ENCODE assay signal across 27 cellular contexts in the genomic region with DNA sequence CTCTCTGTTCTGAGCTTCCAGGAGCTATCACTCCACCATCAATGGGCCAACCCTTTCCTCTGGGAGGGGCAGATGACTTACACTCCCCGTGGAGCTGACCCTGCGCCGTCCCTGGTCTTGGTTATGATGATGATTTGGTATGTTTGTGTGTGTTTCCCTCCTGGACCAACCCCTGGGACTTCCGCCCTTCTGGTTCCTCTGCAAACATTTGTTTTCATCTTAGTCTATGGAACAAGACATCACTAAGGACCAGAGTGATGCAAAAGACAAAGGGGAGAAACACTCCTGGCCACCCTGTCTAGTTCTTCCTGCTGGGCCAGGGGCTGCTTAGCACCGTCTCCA.
"Had no signal": no experiment of that assay in that cellular context is flagged by ENCODE, and none has a peak within 500 bp of the region (broad histone marks: within the 10 kb centered on the region; RNA-seq: fewer than 3 reads in every experiment).

No MANE protein-coding gene starts in this region.

- H3K4me1 Mint-ChIP-seq: activated T-helper 17 cell treated with anti-CD3 and anti-CD28 coated beads, Interleukin-2, amount 50 U/mL, for 72 hours had no signal

- H3K27me3 ChIP-seq: breast epithelium, colonic mucosa, dorsolateral prefrontal cortex had no signal

- H3K36me3 ChIP-seq: breast epithelium, cardiac muscle cell, colonic mucosa had no signal

- H3K9me3 Mint-ChIP-seq: activated CD8-positive, alpha-beta T cell treated with anti-CD3 and anti-CD28 coated beads for 36 hours; activated T-cell treated with anti-CD3 and anti-CD28 coated beads, Interleukin-2, amount 50 U/mL, for 4 hours; activated T-helper 17 cell treated with anti-CD3 and anti-CD28 coated beads, Interleukin-2, amount 50 U/mL, for 72 hours had no signal

- H3K9me3 ChIP-seq: breast epithelium, colonic mucosa had no signal

- H3K27ac Mint-ChIP-seq: activated CD4-positive, alpha-beta T cell treated with anti-CD3 and anti-CD28 coated beads for 36 hours; activated CD8-positive, alpha-beta T cell treated with anti-CD3 and anti-CD28 coated beads for 36 hours; activated naive CD8-positive, alpha-beta T cell; activated T-helper 17 cell treated with anti-CD3 and anti-CD28 coated beads, Interleukin-2, amount 50 U/mL, for 72 hours; endodermal cell had no signal

- H3K27ac ChIP-seq: breast epithelium, cardiac muscle cell, colonic mucosa, dorsolateral prefrontal cortex had no signal

- H3K36me3 Mint-ChIP-seq: activated naive CD8-positive, alpha-beta T cell had no signal

- H3K4me3 ChIP-seq: breast epithelium, cardiac muscle cell, colonic mucosa, dorsolateral prefrontal cortex had no signal

- H3K4me1 ChIP-seq: colonic mucosa had no signal

- H3K4me3 Mint-ChIP-seq: activated CD4-positive, alpha-beta T cell treated with anti-CD3 and anti-CD28 coated beads for 36 hours; activated CD8-positive, alpha-beta T cell treated with anti-CD3 and anti-CD28 coated beads for 36 hours; activated naive CD8-positive, alpha-beta T cell; activated T-cell treated with anti-CD3 and anti-CD28 coated beads, Interleukin-2, amount 50 U/mL, for 4 hours; endodermal cell had no signal

- DNase-seq: activated CD4-positive, alpha-beta T cell treated with anti-CD3 and anti-CD28 coated beads for 36 hours; activated CD4-positive, alpha-beta T cell treated with anti-CD3 and anti-CD28 coated beads, Interleukin-2, amount 50 U/mL, for 1 hour; activated CD4-positive, alpha-beta T cell treated with anti-CD3 and anti-CD28 coated beads, Interleukin-2, amount 50 U/mL, for 48 hours; activated CD4-positive, CD25-positive, alpha-beta regulatory T cell; activated CD4-positive, CD25-positive, alpha-beta regulatory T cell treated with anti-CD3 and anti-CD28 coated beads, Interleukin-2, amount 50 U/mL, for 72 hours; activated CD8-positive, alpha-beta memory T cell treated with anti-CD3 and anti-CD28 coated beads for 24 hours; activated CD8-positive, alpha-beta T cell treated with anti-CD3 and anti-CD28 coated beads for 36 hours; activated effector memory CD4-positive, alpha-beta T cell treated with Interleukin-2 at 50 U/mL for 16 hours; activated gamma-delta T cell treated with Interleukin-2 at 50 U/mL for 16 hours; activated naive CD4-positive, alpha-beta T cell treated with anti-CD3 and anti-CD28 coated beads, Interleukin-2, amount 50 U/mL, for 16 hours; activated naive CD4-positive, alpha-beta T cell treated with Interleukin-2 at 50 U/mL for 16 hours; activated T-cell treated with anti-CD3 and anti-CD28 coated beads, Interleukin-2, amount 50 U/mL, for 4 hours; amniotic stem cell; anterior cingulate cortex; central memory CD4-positive, alpha-beta T cell; cerebellar nuclear complex; colonic mucosa; dorsolateral prefrontal cortex; effector memory CD4-positive, alpha-beta T cell; endodermal cell; foreskin fibroblast; T-helper 2 cell had no signal

- ATAC-seq: activated CD4-positive, alpha-beta T cell treated with anti-CD3 and anti-CD28 coated beads for 36 hours; activated CD8-positive, alpha-beta T cell treated with anti-CD3 and anti-CD28 coated beads for 36 hours; activated T-cell treated with anti-CD3 and anti-CD28 coated beads, Interleukin-2, amount 50 U/mL, for 4 hours; activated T-helper 17 cell treated with anti-CD3 and anti-CD28 coated beads, Interleukin-2, amount 50 U/mL, for 72 hours; esophagus mucosa had no signal
